In genomic region chr6:151260191-151260590, GRCh38 we compare ENCODE assay signal across 1 cellular context.
TF ChIP-seq lines count a peak whose summit lies in the region.

No MANE protein-coding gene starts in this region.

TF ChIP-seq in GM23338, 12 proteins besides CTCF, POLR2A, EP300 and RAD21 (continued from another document):
- TF ChIP-seq ZNF462 (CRISPR knock-in tag; IDR thresholded peaks at IDR 0.05), result no peak
- no peak for TF ChIP-seq POLR2AphosphoS5 (IDR thresholded peaks at IDR 0.05; ENCODE audit: low read depth)
- no peak for TF ChIP-seq REST (IDR thresholded peaks at IDR 0.05; ENCODE audit: unreplicated experiment)
TF ChIP-seq in GM23338: peak in this region for 0.
